22 cellular contexts compared by ENCODE assay signal in the genomic region with DNA sequence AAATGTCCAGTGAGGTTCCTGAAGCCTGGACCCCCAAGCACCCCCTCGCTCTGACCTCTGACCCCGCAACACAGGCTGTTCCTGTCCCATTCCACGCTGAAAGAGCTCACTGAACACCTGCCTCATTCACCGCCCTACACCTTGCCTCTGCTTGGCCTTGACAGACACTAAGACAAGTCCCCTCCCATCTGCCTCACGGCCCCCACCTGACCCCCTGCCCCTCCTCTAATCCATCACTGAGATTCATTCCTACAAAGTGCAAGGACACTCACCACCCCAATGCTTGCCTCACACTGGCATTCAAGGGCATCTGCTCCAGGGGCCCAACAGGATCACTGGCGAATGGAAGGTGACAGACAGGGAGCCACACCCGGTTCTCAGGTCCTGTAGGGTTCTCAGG.
DNase-seq lines count a peak whose midpoint lies in the region; ATAC-seq, FAIRE-seq and TF ChIP-seq lines count a peak whose summit lies in the region.
"Had no signal": no experiment of that assay in that cellular context is flagged by ENCODE, and none has a peak within 500 bp of the region (broad histone marks: within the 10 kb centered on the region; RNA-seq: fewer than 3 reads in every experiment).

No MANE protein-coding gene starts in this region.

- no peak overlapping the region for H2BK120ac ChIP-seq in H9 (ENCODE audit: low read depth, low read length, poor library complexity, severe bottlenecking)

- TF ChIP-seq POLR2A in adrenal gland (IDR thresholded peaks at IDR 0.05) (no peak), spleen (IDR thresholded peaks at IDR 0.05) (no peak)

- no peak overlapping the region for H3K23ac ChIP-seq in H9 (ENCODE audit: insufficient read length, low read depth, low read length)

- H3K27me3 Mint-ChIP-seq in H9 (ENCODE audit: low read depth) (no peaks in the 10 kb centered on the region), mesothelial cell of epicardium (ENCODE audit: low read depth) (no peaks in the 10 kb centered on the region)

- H3K9me3 Mint-ChIP-seq in H9, result no peaks in the 10 kb centered on the region; a peak in 1 of 5 replicates
- peaks cover 12% of the 10 kb centered on the region for H3K9me3 Mint-ChIP-seq in mesothelial cell of epicardium
- H3K9me3 Mint-ChIP-seq: CD8-positive, alpha-beta T cell had no signal

- H3T11ph ChIP-seq in H9 (ENCODE audit: low read length), result no peak overlapping the region

- H3K9me3 ChIP-seq in H9 (ENCODE audit: control insufficient read depth, low read depth, low read length) (no peaks in the 10 kb centered on the region), adrenal gland (replicated peaks in 1 of 3) (no peaks in the 10 kb centered on the region), spleen (no peaks in the 10 kb centered on the region)

- no peaks in the 10 kb centered on the region for H3K79me1 ChIP-seq in H9 (ENCODE audit: insufficient read depth, low read depth, low read length, poor library complexity, severe bottlenecking)

- no peak overlapping the region for H2BK15ac ChIP-seq in H9 (ENCODE audit: low read depth, low read length)

- H3K27ac ChIP-seq in H9 (ENCODE audit: insufficient read length, low read depth, low read length), result no peak overlapping the region
- peak overlapping the region in 3 of 5 donors; percentile 4 to 34 (median 30) for H3K27ac ChIP-seq in adrenal gland
- no peak overlapping the region for H3K27ac ChIP-seq in spleen
- H3K27ac ChIP-seq: GM23248 had no signal

- H2AK5ac ChIP-seq in H9 (ENCODE audit: insufficient read length, low read length), result no peak overlapping the region

- H3K36me3 ChIP-seq in adrenal gland (replicated peaks in 1 of 2) (no peaks in the 10 kb centered on the region), spleen (no peaks in the 10 kb centered on the region)

- H3K27me3 ChIP-seq in H9 (ENCODE audit: insufficient read depth, low read length) (no peaks in the 10 kb centered on the region), adrenal gland (no peaks in the 10 kb centered on the region), spleen (replicated peaks in 1 of 7) (peaks cover 0 to 6% (median 0%) of the 10 kb centered on the region in 7 donors)

- H4K5ac ChIP-seq in H9 (ENCODE audit: insufficient read length, low read depth, low read length), result no peak overlapping the region

- no peak overlapping the region for H3K4ac ChIP-seq in H9 (ENCODE audit: low read depth, low read length)

- H3K4me3 Mint-ChIP-seq in H9 (no peak overlapping the region), mesothelial cell of epicardium (no peak overlapping the region)
- H3K4me3 Mint-ChIP-seq: CD14-positive monocyte; CD8-positive, alpha-beta T cell had no signal

- H3K23me2 ChIP-seq in H9 (ENCODE audit: insufficient read length, low read depth, low read length, poor library complexity, severe bottlenecking), result no peaks in the 10 kb centered on the region

- H2BK5ac ChIP-seq in H9 (ENCODE audit: insufficient read length, low read length), result no peak overlapping the region

- H3K4me3 ChIP-seq in adrenal gland (no peak overlapping the region), spleen (no peak overlapping the region)
- H3K4me3 ChIP-seq: GM23248 had no signal

- no peak overlapping the region for H3K14ac ChIP-seq in H9 (ENCODE audit: insufficient read depth, low read length)

- no peak overlapping the region for H3K18ac ChIP-seq in H9 (ENCODE audit: insufficient read length, low read depth, low read length)

- FAIRE-seq in RCC 7860 (lab: Jason Lieb, UNC), result no peak
- FAIRE-seq: A204.1, D721Med, GM12892, H54, HepG2, HTR-8/SVneo had no signal

- H4K20me1 ChIP-seq in H9 (ENCODE audit: control insufficient read depth, insufficient read depth, insufficient read length), result no peaks in the 10 kb centered on the region

- H3K4me2 ChIP-seq in H9 (ENCODE audit: insufficient read depth, insufficient read length, low read length), result no peak overlapping the region

- no peaks in the 10 kb centered on the region for H3K79me2 ChIP-seq in H9 (ENCODE audit: insufficient read depth, low read length)

- H4K8ac ChIP-seq in H9 (replicated peaks; ENCODE audit: insufficient read length, low read depth, low read length), result no peak overlapping the region

- H3K27ac Mint-ChIP-seq in H9, result peak overlapping the region in 1 of 3 experiments; percentile 37; a peak in 1 of 7 replicates
- H3K27ac Mint-ChIP-seq in mesothelial cell of epicardium, result peak overlapping the region; percentile 1
- H3K27ac Mint-ChIP-seq: CD14-positive monocyte; CD8-positive, alpha-beta T cell had no signal

- H2BK20ac ChIP-seq in H9 (ENCODE audit: low read depth, low read length, poor library complexity, severe bottlenecking), result no peak overlapping the region

- H3K9ac ChIP-seq in H9 (ENCODE audit: extremely low read depth, insufficient read length, low read length), result no peak overlapping the region
- H3K9ac ChIP-seq: GM23248 had no signal

- no peak overlapping the region for H3K56ac ChIP-seq in H9 (ENCODE audit: insufficient read length, low read depth, low read length)

- H3K36me3 Mint-ChIP-seq in H9 (ENCODE audit: insufficient read depth in 1 of 3, low read depth in 3 of 3) (no peaks in the 10 kb centered on the region), mesothelial cell of epicardium (no peaks in the 10 kb centered on the region)
- H3K36me3 Mint-ChIP-seq: CD14-positive monocyte; CD8-positive, alpha-beta T cell had no signal

- intact Hi-C loops in adrenal gland (cut with DNase I) (no loop called here), spleen (cut with DNase I; ENCODE audit: low total_unique reads) (no loop called here)

- H2AFZ ChIP-seq in H9 (ENCODE audit: low read length), result no peak overlapping the region
- H2AFZ ChIP-seq: GM23248 had no signal

- peak; percentile 16 for DNase-seq in H9
- peak in 6 of 7 donors; percentile 20 to 60 (median 48) for DNase-seq in adrenal gland
- no peak for DNase-seq in mesothelial cell of epicardium (ENCODE audit: low spot score in 2 of 2, unreplicated experiment in 2 of 2)
- peak; percentile 22 for DNase-seq in spleen
- no peak for DNase-seq in NCI-H187 (lab: John Stamatoyannopoulos, UW)
- no peak for DNase-seq in RCC 7860 (ENCODE audit: low spot score)
- no peak for DNase-seq in AG20443 (ENCODE audit: low spot score)
- DNase-seq: COR-L47, DMS153, DMS79 treated with DMSO at 0.1 percent for 48 hours, EL, GDM1, GM23248 had no signal

- no peak for ATAC-seq in HG02610 (IDR thresholded peaks at IDR 0.05; ENCODE audit: unreplicated experiment)
- ATAC-seq: CD8-positive, alpha-beta T cell; HepG2 had no signal

- H3K4me1 ChIP-seq in H9 (ENCODE audit: insufficient read depth, low read length), result no peaks in the 10 kb centered on the region
- H3K4me1 ChIP-seq in adrenal gland (replicated peaks in 1 of 2), result peaks cover 20 to 32% of the 10 kb centered on the region in 2 donors
- peaks cover 0 to 5% (median 0%) of the 10 kb centered on the region in 6 donors for H3K4me1 ChIP-seq in spleen

- H3K4me1 Mint-ChIP-seq in H9 (peaks cover 10 to 14% of the 10 kb centered on the region in 2 experiments), mesothelial cell of epicardium (peaks cover 42% of the 10 kb centered on the region)

- no peak overlapping the region for H2BK12ac ChIP-seq in H9 (ENCODE audit: insufficient read length, low read depth, low read length)

- TF ChIP-seq CTCF in H9 (conservative IDR thresholded peaks at IDR 0.05) (no peak), adrenal gland (IDR thresholded peaks at IDR 0.05) (no peak), mesothelial cell of epicardium (IDR thresholded peaks at IDR 0.05; ENCODE audit: unreplicated experiment) (no peak), spleen (IDR thresholded peaks at IDR 0.05 in 8 of 11, conservative IDR thresholded peaks at IDR 0.05 in 3 of 11) (no peak)

- no peak overlapping the region for H4K91ac ChIP-seq in H9 (ENCODE audit: insufficient read length, low read depth, low read length)

- no CpG with 5 or more reads among the region's 7 CpGs for WGBS in H9 (ENCODE audit: extremely low coverage, insufficient read length, low lambda C conversion rate)
- 56 to 68% (median 61%) methylated on average over 6 to 7 of the region's 7 CpGs for WGBS in adrenal gland, 4 donors
- 66 to 85% (median 74%) methylated on average over 7 of the region's 7 CpGs for WGBS in spleen, 5 donors

Comparison
In these comparisons a context has a peak if more than half of its experiments do, and no peak if none do; other contexts are left out.
1. DNase-seq: peak in H9 (single experiment), adrenal gland (6 of 7) and spleen (single experiment); none in mesothelial cell of epicardium (0 of 2), NCI-H187 (0 of 2), RCC 7860 (single experiment) and AG20443 (single experiment).
2. H3K27ac ChIP-seq: peak in adrenal gland (3 of 5); none in H9 (single experiment) and spleen (0 of 8).